ENCODE assay signal across 8 cellular contexts in the genomic region with DNA sequence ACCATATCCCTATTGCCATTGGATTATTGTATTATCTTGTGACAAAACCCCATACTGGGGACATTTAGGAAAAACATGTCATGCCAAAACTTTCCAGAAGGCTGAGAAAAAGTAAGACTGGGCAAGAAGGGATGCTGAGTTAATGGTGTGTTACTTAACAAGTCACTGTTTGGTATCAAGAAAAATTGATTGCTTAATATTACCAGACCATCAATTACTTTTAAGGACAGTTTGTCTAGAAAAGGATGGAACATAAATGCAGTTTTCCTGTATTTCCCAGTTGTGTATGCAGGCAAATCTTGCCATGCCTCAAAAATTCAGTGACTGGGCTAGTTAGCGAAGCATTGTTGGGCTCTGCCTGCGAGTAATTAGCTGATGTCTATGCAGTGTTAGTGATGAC.
"Had no signal": no experiment of that assay in that cellular context is flagged by ENCODE, and none has a peak within 500 bp of the region (broad histone marks: within the 10 kb centered on the region; RNA-seq: fewer than 3 reads in every experiment).

No MANE protein-coding gene starts in this region.

- DNase-seq: GDM1, GF-D8 had no signal

- H3K4me3 ChIP-seq: GM12878 had no signal

- ATAC-seq: GM12878 had no signal

- FAIRE-seq: G401.6, GM12878, GM12891, GM12892, GM18507, GM19239 had no signal
